9 cellular contexts compared by ENCODE assay signal in genomic region chr10:58641095-58641531, GRCh38.
DNase-seq lines count a peak whose midpoint lies in the region; ATAC-seq and TF ChIP-seq lines count a peak whose summit lies in the region.
"Had no signal": no experiment of that assay in that cellular context is flagged by ENCODE, and none has a peak within 500 bp of the region (broad histone marks: within the 10 kb centered on the region; RNA-seq: fewer than 3 reads in every experiment).

No MANE protein-coding gene starts in this region.

- H3K4me1 ChIP-seq in HUES48 (ENCODE audit: control insufficient read depth, insufficient read depth, low read length) (peaks cover 16% of the 10 kb centered on the region), left lung (peaks cover 6 to 16% of the 10 kb centered on the region in 2 donors), colonic mucosa (no peaks in the 10 kb centered on the region)

- H3K27me3 ChIP-seq in HUES48 (ENCODE audit: control insufficient read depth, insufficient read depth, low read length) (no peaks in the 10 kb centered on the region), left lung (no peaks in the 10 kb centered on the region), colonic mucosa (no peaks in the 10 kb centered on the region)

- intact Hi-C loops in left lung (cut with DNase I) (no loop called here), colonic mucosa (cut with DNase I) (loop anchor here (5.0 kb wide), 1 partner anchor 109 kb away; no protein-coding TSS in a partner anchor)

- no peaks in the 10 kb centered on the region for H3K9me3 Mint-ChIP-seq in activated naive CD4-positive, alpha-beta T cell treated with anti-CD3 and anti-CD28 coated beads, Interleukin-2, amount 50 U/mL, for 72 hours

- no peak overlapping the region for H3K27ac Mint-ChIP-seq in activated naive CD4-positive, alpha-beta T cell treated with anti-CD3 and anti-CD28 coated beads, Interleukin-2, amount 50 U/mL, for 72 hours

- H3K9me3 ChIP-seq in HUES48 (ENCODE audit: control insufficient read depth, insufficient read depth, low read length) = no peaks in the 10 kb centered on the region
- H3K9me3 ChIP-seq in left lung = no peaks in the 10 kb centered on the region
- H3K9me3 ChIP-seq in colonic mucosa = no peaks in the 10 kb centered on the region

- no peaks in the 10 kb centered on the region for H3K36me3 Mint-ChIP-seq in activated naive CD4-positive, alpha-beta T cell treated with anti-CD3 and anti-CD28 coated beads, Interleukin-2, amount 50 U/mL, for 72 hours

- H3K4me3 ChIP-seq in HUES48 (ENCODE audit: low read depth, low read length) (no peak overlapping the region), left lung (no peak overlapping the region), colonic mucosa (no peak overlapping the region)

- no peak overlapping the region for H3K9ac ChIP-seq in HUES48 (ENCODE audit: low read depth, low read length)
- no peak overlapping the region for H3K9ac ChIP-seq in colonic mucosa (ENCODE audit: low read depth in 2 of 2, low read length in 2 of 2)

- H3K36me3 ChIP-seq in HUES48 (ENCODE audit: control insufficient read depth, insufficient read depth, low read length) = no peaks in the 10 kb centered on the region
- H3K36me3 ChIP-seq in left lung = no peaks in the 10 kb centered on the region
- no peaks in the 10 kb centered on the region for H3K36me3 ChIP-seq in colonic mucosa

- peak; percentile 80 for DNase-seq in AG20443 (ENCODE audit: low spot score)
- no peak for DNase-seq in left lung
- DNase-seq in colonic mucosa = no peak
- DNase-seq in activated naive CD4-positive, alpha-beta T cell treated with anti-CD3 and anti-CD28 coated beads, Interleukin-2, amount 50 U/mL, for 72 hours (ENCODE audit: low spot score in 2 of 2) = no peak
- DNase-seq: effector CD4-positive, alpha-beta T cell had no signal

- peak; percentile 70 for ATAC-seq in left lung
- ATAC-seq in HG02623 (IDR thresholded peaks at IDR 0.05; ENCODE audit: unreplicated experiment) = no peak
- ATAC-seq in GM18511 (IDR thresholded peaks at IDR 0.05; ENCODE audit: unreplicated experiment) = no peak
- no peak for ATAC-seq in activated naive CD4-positive, alpha-beta T cell treated with anti-CD3 and anti-CD28 coated beads, Interleukin-2, amount 50 U/mL, for 72 hours

- TF ChIP-seq CTCF in VCaP (conservative IDR thresholded peaks at IDR 0.05) = peak; percentile 51
- no peak for TF ChIP-seq CTCF in left lung (IDR thresholded peaks at IDR 0.05)
- no peak for TF ChIP-seq CTCF in colonic mucosa (IDR thresholded peaks at IDR 0.05)

- H3K27ac ChIP-seq in HUES48 (ENCODE audit: low read depth, low read length) (peak overlapping the region; percentile 12), VCaP (no peak overlapping the region), left lung (peak overlapping the region in 1 of 2 donors; percentile 36), colonic mucosa (no peak overlapping the region)
